In the genomic region with DNA sequence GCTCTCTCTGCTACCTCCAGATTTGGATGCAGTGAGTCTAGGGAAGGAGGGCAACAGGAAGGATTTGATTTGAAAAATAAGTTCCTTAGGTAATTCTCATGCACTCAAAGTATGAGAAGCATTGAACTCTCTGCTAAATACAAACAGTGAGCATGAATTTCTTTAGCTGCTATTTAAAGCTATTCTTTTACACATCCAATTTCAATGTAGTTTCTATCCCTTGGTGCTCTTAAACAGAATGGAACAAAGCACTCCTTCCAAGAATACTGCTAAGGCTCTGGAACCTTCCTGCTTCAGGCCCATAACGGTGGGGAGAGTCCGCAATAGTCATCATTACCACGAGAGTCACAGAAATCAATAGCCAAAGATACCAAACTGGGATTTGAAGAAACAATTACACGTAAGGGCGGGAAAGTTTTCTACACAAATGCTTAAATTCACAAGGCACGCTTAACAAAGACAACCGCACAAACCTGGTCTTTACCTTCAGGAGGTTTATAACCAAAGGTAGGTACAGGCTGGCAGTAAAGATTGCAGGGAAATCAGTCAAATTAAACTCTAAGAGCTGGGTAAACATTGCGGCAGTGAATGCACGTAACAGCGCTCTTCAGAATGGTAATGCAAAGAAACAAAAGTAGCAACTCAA, we compare ENCODE assay signal across 1 cellular context.
TF ChIP-seq lines count a peak whose summit lies in the region.

No MANE protein-coding gene starts in this region.

TF ChIP-seq in GM12878, 131 proteins besides CTCF, POLR2A, EP300 and RAD21 (continued from another document):
- TF ChIP-seq, protein P1, sequence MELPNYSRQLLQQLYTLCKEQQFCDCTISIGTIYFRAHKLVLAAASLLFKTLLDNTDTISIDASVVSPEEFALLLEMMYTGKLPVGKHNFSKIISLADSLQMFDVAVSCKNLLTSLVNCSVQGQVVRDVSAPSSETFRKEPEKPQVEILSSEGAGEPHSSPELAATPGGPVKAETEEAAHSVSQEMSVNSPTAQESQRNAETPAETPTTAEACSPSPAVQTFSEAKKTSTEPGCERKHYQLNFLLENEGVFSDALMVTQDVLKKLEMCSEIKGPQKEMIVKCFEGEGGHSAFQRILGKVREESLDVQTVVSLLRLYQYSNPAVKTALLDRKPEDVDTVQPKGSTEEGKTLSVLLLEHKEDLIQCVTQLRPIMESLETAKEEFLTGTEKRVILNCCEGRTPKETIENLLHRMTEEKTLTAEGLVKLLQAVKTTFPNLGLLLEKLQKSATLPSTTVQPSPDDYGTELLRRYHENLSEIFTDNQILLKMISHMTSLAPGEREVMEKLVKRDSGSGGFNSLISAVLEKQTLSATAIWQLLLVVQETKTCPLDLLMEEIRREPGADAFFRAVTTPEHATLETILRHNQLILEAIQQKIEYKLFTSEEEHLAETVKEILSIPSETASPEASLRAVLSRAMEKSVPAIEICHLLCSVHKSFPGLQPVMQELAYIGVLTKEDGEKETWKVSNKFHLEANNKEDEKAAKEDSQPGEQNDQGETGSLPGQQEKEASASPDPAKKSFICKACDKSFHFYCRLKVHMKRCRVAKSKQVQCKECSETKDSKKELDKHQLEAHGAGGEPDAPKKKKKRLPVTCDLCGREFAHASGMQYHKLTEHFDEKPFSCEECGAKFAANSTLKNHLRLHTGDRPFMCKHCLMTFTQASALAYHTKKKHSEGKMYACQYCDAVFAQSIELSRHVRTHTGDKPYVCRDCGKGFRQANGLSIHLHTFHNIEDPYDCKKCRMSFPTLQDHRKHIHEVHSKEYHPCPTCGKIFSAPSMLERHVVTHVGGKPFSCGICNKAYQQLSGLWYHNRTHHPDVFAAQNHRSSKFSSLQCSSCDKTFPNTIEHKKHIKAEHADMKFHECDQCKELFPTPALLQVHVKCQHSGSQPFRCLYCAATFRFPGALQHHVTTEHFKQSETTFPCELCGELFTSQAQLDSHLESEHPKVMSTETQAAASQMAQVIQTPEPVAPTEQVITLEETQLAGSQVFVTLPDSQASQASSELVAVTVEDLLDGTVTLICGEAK (IDR thresholded peaks at IDR 0.05; ENCODE audit: borderline replicate concordance) = peak; percentile 52; the same call in 1 of the 2 replicates
- TF ChIP-seq, protein P2, sequence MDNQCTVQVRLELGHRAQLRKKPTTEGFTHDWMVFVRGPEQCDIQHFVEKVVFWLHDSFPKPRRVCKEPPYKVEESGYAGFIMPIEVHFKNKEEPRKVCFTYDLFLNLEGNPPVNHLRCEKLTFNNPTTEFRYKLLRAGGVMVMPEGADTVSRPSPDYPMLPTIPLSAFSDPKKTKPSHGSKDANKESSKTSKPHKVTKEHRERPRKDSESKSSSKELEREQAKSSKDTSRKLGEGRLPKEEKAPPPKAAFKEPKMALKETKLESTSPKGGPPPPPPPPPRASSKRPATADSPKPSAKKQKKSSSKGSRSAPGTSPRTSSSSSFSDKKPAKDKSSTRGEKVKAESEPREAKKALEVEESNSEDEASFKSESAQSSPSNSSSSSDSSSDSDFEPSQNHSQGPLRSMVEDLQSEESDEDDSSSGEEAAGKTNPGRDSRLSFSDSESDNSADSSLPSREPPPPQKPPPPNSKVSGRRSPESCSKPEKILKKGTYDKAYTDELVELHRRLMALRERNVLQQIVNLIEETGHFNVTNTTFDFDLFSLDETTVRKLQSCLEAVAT (IDR thresholded peaks at IDR 0.05) = peak; percentile 97
